Comparison of ENCODE assay signal across 8 cellular contexts in the genomic region with DNA sequence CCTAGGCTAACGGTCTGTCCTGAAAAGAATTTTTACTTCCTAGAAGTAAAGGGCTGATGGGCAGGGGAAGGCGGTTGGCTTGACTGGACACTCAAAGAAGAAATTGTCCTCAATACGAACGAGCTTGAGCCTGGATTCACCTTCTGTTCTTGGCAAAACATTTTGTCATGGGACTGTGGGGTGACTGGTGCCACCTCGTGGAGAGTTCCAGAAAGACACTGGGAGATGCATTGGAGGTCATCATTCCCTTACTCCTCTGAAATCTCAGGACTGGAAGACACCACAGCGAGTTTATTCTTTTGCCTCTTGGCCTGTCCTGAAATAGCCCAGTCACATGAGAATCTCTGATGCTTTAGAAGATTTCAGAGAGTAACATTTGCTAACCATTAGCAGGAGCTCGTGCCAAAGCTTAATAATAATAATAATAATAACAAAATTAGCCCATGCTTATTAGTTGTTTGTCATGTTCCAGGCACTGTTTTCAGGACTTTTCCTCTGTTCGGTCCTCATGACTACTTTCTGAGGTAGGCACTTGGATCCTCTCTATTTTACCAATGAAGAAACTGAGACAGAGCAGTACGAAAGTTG.
DNase-seq lines count a peak whose midpoint lies in the region; TF ChIP-seq lines count a peak whose summit lies in the region.

No MANE protein-coding gene starts in this region.

- H3K4me3 ChIP-seq in HFF-Myc (replicated peaks; ENCODE audit: low read depth, low read length) (no peak overlapping the region), NB4 (ENCODE audit: low read depth, low read length) (no peak overlapping the region)

- TF ChIP-seq CTCF in HFF-Myc (IDR thresholded peaks at IDR 0.05; ENCODE audit: low read depth, low read length, missing control alignments) (peak; percentile 82), NB4 (IDR thresholded peaks at IDR 0.05; ENCODE audit: low read depth, low read length) (peak; percentile 92)

- no peak for TF ChIP-seq POLR2A in NB4 (IDR thresholded peaks at IDR 0.05; ENCODE audit: extremely low read depth, insufficient read length)

- peak; percentile 76 for DNase-seq in activated effector memory CD4-positive, alpha-beta T cell treated with anti-CD3 and anti-CD28 coated beads, Interleukin-2, amount 50 U/mL, for 16 hours
- DNase-seq in activated effector memory CD4-positive, alpha-beta T cell treated with Interleukin-2 at 50 U/mL for 16 hours: no peak
- DNase-seq in HFF-Myc (ENCODE audit: extremely low read depth, low read depth) (peak; percentile 43), NB4 (ENCODE audit: low read depth) (peak; percentile 74), T-helper 2 cell (peak in 3 of 5 experiments; percentile 7 to 33 (median 28)), cerebellar cortex (ENCODE audit: low spot score) (peak; percentile 94), left kidney (ENCODE audit: low read depth, low spot score) (peak; percentile 89)
- DNase-seq in stimulated activated CD4-positive, alpha-beta T cell treated with anti-CD3 and anti-CD28 coated beads, Interleukin-4, amount 100 ng/mL, for 48 hours (ENCODE audit: low read depth in 2 of 2): peak; percentile 18 to 37
